ENCODE assay signal across 17 cellular contexts in the genomic region with DNA sequence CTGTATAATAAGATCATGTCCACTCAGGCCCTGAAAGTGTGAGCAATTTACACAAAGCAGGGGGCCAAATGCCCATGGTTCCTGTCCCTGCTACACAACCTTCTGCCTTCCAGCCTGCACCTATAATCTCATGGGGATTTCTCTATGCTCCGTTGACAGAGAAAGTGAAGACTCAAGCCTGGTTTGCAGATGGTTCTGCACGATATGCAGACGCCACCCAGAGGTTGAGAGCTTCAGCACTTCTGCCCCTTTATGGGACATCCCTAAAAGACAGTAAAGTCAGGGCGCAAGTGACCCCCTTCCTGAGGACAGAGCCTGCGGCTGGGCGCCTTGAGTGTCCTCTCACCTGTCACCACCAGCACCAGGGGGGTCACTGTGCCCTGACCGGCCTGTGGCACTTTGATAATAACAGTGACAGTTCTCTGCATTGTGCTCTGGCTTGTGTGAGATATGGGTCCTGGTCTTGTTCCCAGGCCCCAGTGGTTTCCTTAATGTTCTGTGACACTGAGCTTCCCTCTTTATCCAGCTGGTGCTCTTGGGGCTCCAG. TPM values are rescaled to one million over a fixed set of nuclear protein-coding genes. Genes with fewer than 3 reads are reported as not detected.
DNase-seq lines count a peak whose midpoint lies in the region; ATAC-seq and TF ChIP-seq lines count a peak whose summit lies in the region.
"Had no signal": no experiment of that assay in that cellular context is flagged by ENCODE, and none has a peak within 500 bp of the region (broad histone marks: within the 10 kb centered on the region; RNA-seq: fewer than 3 reads in every experiment).

No MANE protein-coding gene starts in this region.

- no peaks in the 10 kb centered on the region for H3K36me3 ChIP-seq in A673 (ENCODE audit: insufficient read depth, low read length, poor library complexity, severe bottlenecking)
- H3K36me3 ChIP-seq in GM06990 (ENCODE audit: control insufficient read depth, insufficient read depth, low read length), result no peaks in the 10 kb centered on the region
- H3K36me3 ChIP-seq: right lobe of liver had no signal

- H3K27ac ChIP-seq in A673 (ENCODE audit: low read depth, low read length, poor library complexity, severe bottlenecking), result no peak overlapping the region
- H3K27ac ChIP-seq: right lobe of liver had no signal

- no TSS peak for BruUV-seq in A673 (replicated peaks; lab: Mats Ljungman, UMichigan)

- CTCF ChIA-PET in A673 (lab: Charles Lee), result no interaction called here

- POLR2A ChIA-PET in A673 (lab: Charles Lee; ENCODE audit: low non-redundant PET), result no interaction called here

- H3K9me3 ChIP-seq in A673 (ENCODE audit: low read depth, low read length, poor library complexity, severe bottlenecking), result no peaks in the 10 kb centered on the region
- H3K9me3 ChIP-seq: right lobe of liver had no signal

- no peak for ATAC-seq in activated CD4-positive, CD25-positive, alpha-beta regulatory T cell treated with anti-CD3 and anti-CD28 coated beads, Interleukin-2, amount 50 U/mL, for 24 hours
- ATAC-seq in HG03354 (IDR thresholded peaks at IDR 0.05; ENCODE audit: poor library complexity, severe bottlenecking, unreplicated experiment) (no peak), HG03469 (IDR thresholded peaks at IDR 0.05; ENCODE audit: unreplicated experiment) (no peak), HG03342 (IDR thresholded peaks at IDR 0.05; ENCODE audit: unreplicated experiment) (no peak)
- ATAC-seq: stimulated activated naive CD8-positive, alpha-beta T cell treated with anti-CD3 and anti-CD28 coated beads, Interleukin-15, amount 100 ng/mL, for 72 hours had no signal

- H3K4me1 ChIP-seq in A673 (ENCODE audit: insufficient read depth, low read length, poor library complexity, severe bottlenecking), result no peaks in the 10 kb centered on the region
- H3K4me1 ChIP-seq: right lobe of liver had no signal

- peaks cover 55% of the 10 kb centered on the region for H3K27me3 ChIP-seq in A673 (replicated peaks; ENCODE audit: insufficient read depth, low read depth, low read length, poor library complexity)
- H3K27me3 ChIP-seq in GM06990 (replicated peaks; ENCODE audit: control insufficient read depth, insufficient read depth, low read length), result no peaks in the 10 kb centered on the region; the same call in none of the 2 replicates
- H3K27me3 ChIP-seq: right lobe of liver had no signal

- TF ChIP-seq CTCF in A673 (conservative IDR thresholded peaks at IDR 0.05; ENCODE audit: low read depth, low read length) (peak; percentile 24; the same call in 1 of the 2 replicates), GM06990 (IDR thresholded peaks at IDR 0.05; ENCODE audit: insufficient read depth, low read length, poor library complexity, severe bottlenecking) (peak; percentile 58)

- DNase-seq in A673 (ENCODE audit: low spot score), result no peak
- DNase-seq in GM06990 (ENCODE audit: extremely low read depth, insufficient read length), result no peak
- DNase-seq in NCI-H69 (lab: John Stamatoyannopoulos, UW), result peak; percentile 6
- peak; percentile 7 for DNase-seq in dermis blood vessel endothelial cell
- DNase-seq: activated CD4-positive, alpha-beta memory T cell treated with anti-CD3 and anti-CD28 coated beads, Interleukin-2, amount 10 ng/mL, durations not matched to agents 7 days and 5 days; activated effector memory CD4-positive, alpha-beta T cell treated with anti-CD3 and anti-CD28 coated beads, Interleukin-2, amount 50 U/mL, for 16 hours; CD4-positive, CD25-positive, alpha-beta regulatory T cell; NCI-H2029; right lobe of liver had no signal

- intact Hi-C loops in A673 (cut with micrococcal nuclease; ENCODE audit: unreplicated experiment), result loop anchor here (5.0 kb wide), 1 partner anchor 279 kb away; no protein-coding TSS in a partner anchor

- H3K4me3 ChIP-seq in A673 (ENCODE audit: low read depth, low read length, poor library complexity, severe bottlenecking) (no peak overlapping the region), GM06990 (replicated peaks; ENCODE audit: low read depth, low read length) (no peak overlapping the region)
- H3K4me3 ChIP-seq: right lobe of liver had no signal

RNA-seq across cellular contexts. Expression of a gene that starts 15.1 kb away (rescaled TPM):
- not detected in 2 replicates for total RNA-seq in A673 (2021)
- not detected in 2 replicates for total RNA-seq in dermis blood vessel endothelial cell
- total RNA-seq: activated CD4-positive, alpha-beta memory T cell treated with anti-CD3 and anti-CD28 coated beads, Interleukin-2, amount 10 ng/mL, durations not matched to agents 7 days and 5 days; astrocyte; CD4-positive, CD25-positive, alpha-beta regulatory T cell; glomerular endothelial cell; T-helper 1 cell treated with Interleukin-12 subunit alpha and Interleukin-12 subunit beta and Interleukin-4 antibody, amounts not matched to agents 30 ng/mL and 1 ng/mL, for 36 hours had no signal

RNA-seq across cellular contexts. Expression of a gene that starts 16.9 kb away (rescaled TPM):
- total RNA-seq in A673 (2021), result not detected in 2 replicates
- total RNA-seq in dermis blood vessel endothelial cell, result not detected in 2 replicates
- total RNA-seq: activated CD4-positive, alpha-beta memory T cell treated with anti-CD3 and anti-CD28 coated beads, Interleukin-2, amount 10 ng/mL, durations not matched to agents 7 days and 5 days; astrocyte; CD4-positive, CD25-positive, alpha-beta regulatory T cell; glomerular endothelial cell; T-helper 1 cell treated with Interleukin-12 subunit alpha and Interleukin-12 subunit beta and Interleukin-4 antibody, amounts not matched to agents 30 ng/mL and 1 ng/mL, for 36 hours had no signal

RNA-seq across cellular contexts. Expression of a gene that starts 40.8 kb away (rescaled TPM):
- total RNA-seq in A673 (2021) (not detected in 2 replicates), dermis blood vessel endothelial cell (not detected in 2 replicates)
- total RNA-seq: activated CD4-positive, alpha-beta memory T cell treated with anti-CD3 and anti-CD28 coated beads, Interleukin-2, amount 10 ng/mL, durations not matched to agents 7 days and 5 days; astrocyte; CD4-positive, CD25-positive, alpha-beta regulatory T cell; glomerular endothelial cell; T-helper 1 cell treated with Interleukin-12 subunit alpha and Interleukin-12 subunit beta and Interleukin-4 antibody, amounts not matched to agents 30 ng/mL and 1 ng/mL, for 36 hours had no signal

RNA-seq across cellular contexts. Expression of a gene that starts 41.1 kb away (rescaled TPM):
- total RNA-seq in A673 (2021) (not detected in 2 replicates), dermis blood vessel endothelial cell (not detected in 2 replicates)
- total RNA-seq: activated CD4-positive, alpha-beta memory T cell treated with anti-CD3 and anti-CD28 coated beads, Interleukin-2, amount 10 ng/mL, durations not matched to agents 7 days and 5 days; astrocyte; CD4-positive, CD25-positive, alpha-beta regulatory T cell; glomerular endothelial cell; T-helper 1 cell treated with Interleukin-12 subunit alpha and Interleukin-12 subunit beta and Interleukin-4 antibody, amounts not matched to agents 30 ng/mL and 1 ng/mL, for 36 hours had no signal

RNA-seq across cellular contexts. Expression of a gene that starts 55.2 kb away (rescaled TPM):
- total RNA-seq in A673 (2021), result not detected in 2 replicates
- total RNA-seq in dermis blood vessel endothelial cell, result not detected in 2 replicates
- total RNA-seq: astrocyte; CD4-positive, CD25-positive, alpha-beta regulatory T cell; glomerular endothelial cell had no signal

Comparison
In these comparisons a context has a peak if more than half of its experiments do, and no peak if none do; other contexts are left out.
1. DNase-seq: peak in NCI-H69 (single experiment) and dermis blood vessel endothelial cell (single experiment); none in A673 (single experiment) and GM06990 (single experiment).